ENCODE assay signal across 11 cellular contexts in genomic region chr16:68658258-68658973, GRCh38. TPM values are rescaled to one million over a fixed set of nuclear protein-coding genes. Genes with fewer than 3 reads are reported as not detected.
DNase-seq lines count a peak whose midpoint lies in the region; ATAC-seq, FAIRE-seq and TF ChIP-seq lines count a peak whose summit lies in the region.
"Had no signal": no experiment of that assay in that cellular context is flagged by ENCODE, and none has a peak within 500 bp of the region (broad histone marks: within the 10 kb centered on the region; RNA-seq: fewer than 3 reads in every experiment).

No MANE protein-coding gene starts in this region.

- ATAC-seq in PC-3 (peak; percentile 91), HG03135 (IDR thresholded peaks at IDR 0.05; ENCODE audit: unreplicated experiment) (no peak), GM21367 (IDR thresholded peaks at IDR 0.05; ENCODE audit: unreplicated experiment) (no peak)

- TF ChIP-seq POLR2A in ovary (IDR thresholded peaks at IDR 0.05) = no peak

- peak overlapping the region; percentile 75 for H3K9ac ChIP-seq in PC-3 (ENCODE audit: low read length)

- peaks cover 66% of the 10 kb centered on the region for H3K79me2 ChIP-seq in PC-3 (ENCODE audit: low read length)

- TF ChIP-seq CTCF in PC-3 (conservative IDR thresholded peaks at IDR 0.05; ENCODE audit: low read depth, low read length) = no peak
- TF ChIP-seq CTCF in ovary (IDR thresholded peaks at IDR 0.05) = no peak

- H4K20me1 ChIP-seq in PC-3 (ENCODE audit: low read length) = no peaks in the 10 kb centered on the region

- H3F3A ChIP-seq in PC-3 (ENCODE audit: low read length, unreplicated experiment) = peaks cover 11% of the 10 kb centered on the region

- no peak for TF ChIP-seq EP300 in ovary (IDR thresholded peaks at IDR 0.05)

- POLR2A ChIA-PET in PC-3 (lab: Charles Lee; ENCODE audit: unreplicated experiment) = interaction anchor here (0.5 to 1.2 kb wide), 4 partner anchors 13 to 330 kb away, joined by 4 to 14 read pairs (median 6); partner anchors contain the start of gene CDH3

- peak overlapping the region; percentile 49; the same call in 1 of the 2 replicates for H2AFZ ChIP-seq in PC-3 (ENCODE audit: low read length)

- H3K4me1 ChIP-seq in PC-3 (ENCODE audit: insufficient read depth, low read length) (peaks cover 45% of the 10 kb centered on the region), ovary (ENCODE audit: insufficient read depth) (peaks cover 4% of the 10 kb centered on the region), small intestine (ENCODE audit: control insufficient read depth in 2 of 2, insufficient read depth in 1 of 2, low read depth in 1 of 2, low read length in 1 of 2) (no peaks in the 10 kb centered on the region)

- H3K36me3 ChIP-seq in PC-3 (ENCODE audit: low read depth, low read length) (no peaks in the 10 kb centered on the region; the same call in 1 of the 2 replicates), ovary (no peaks in the 10 kb centered on the region), small intestine (ENCODE audit: control insufficient read depth in 2 of 2, insufficient read depth in 2 of 2, low read length in 2 of 2) (no peaks in the 10 kb centered on the region)

- DNase-seq in EH (ENCODE audit: low read depth) (peak; percentile 95), PC-3 (peak; percentile 98), fibroblast of gingiva (ENCODE audit: low read depth) (peak; percentile 13), ovary (peak in 4 of 5 donors; percentile 32 to 50 (median 44)), small intestine (no peak), DMS153 (lab: John Stamatoyannopoulos, UW) (no peak)
- DNase-seq: DND-41; effector memory CD4-positive, alpha-beta T cell; NCI-H187 treated with DMSO at 0.1 percent for 48 hours had no signal

- H3K4me3 ChIP-seq in PC-3 (ENCODE audit: low read length) (peak overlapping the region; percentile 42; the same call in 1 of the 2 replicates), ovary (no peak overlapping the region), small intestine (ENCODE audit: low read depth in 1 of 2, low read length in 2 of 2) (no peak overlapping the region)

- no peaks in the 10 kb centered on the region for H3K27me3 ChIP-seq in PC-3 (ENCODE audit: low read length)
- H3K27me3 ChIP-seq in ovary = no peaks in the 10 kb centered on the region
- H3K27me3 ChIP-seq in small intestine (ENCODE audit: control insufficient read depth in 2 of 2, insufficient read depth in 2 of 2, low read length in 2 of 2) = no peaks in the 10 kb centered on the region

- intact Hi-C loops in PC-3 (cut with micrococcal nuclease) = loop anchor here (2.0 kb wide), 1 partner anchor 22 kb away; no protein-coding TSS in a partner anchor
- intact Hi-C loops in ovary (cut with DNase I) = no loop called here

- H3K27ac ChIP-seq in PC-3 (ENCODE audit: low read length) = peak overlapping the region; percentile 99
- peak overlapping the region; percentile 63 to 71 for H3K27ac ChIP-seq in ovary
- H3K27ac ChIP-seq in small intestine (ENCODE audit: low read depth in 1 of 2, low read length in 1 of 2) = no peak overlapping the region

- BruUV-seq in PC-3 (replicated peaks; lab: Mats Ljungman, UMichigan) = TSS peak; percentile 77

- WGBS in ovary, 3 donors = 30 to 45% (median 37%) methylated on average over 14 of the region's 14 CpGs
- WGBS in small intestine, 3 donors = 63 to 74% (median 66%) methylated on average over 14 of the region's 14 CpGs

- CTCF ChIA-PET in PC-3 (lab: Charles Lee) = interaction anchor here (0.6 to 0.9 kb wide), 2 partner anchors 46 to 68 kb away, joined by 4 to 7 read pairs; no protein-coding TSS in a partner anchor

- no peak for FAIRE-seq in small intestine (lab: Jason Lieb, UNC)

- peak overlapping the region; percentile 77 for H3K4me2 ChIP-seq in PC-3 (ENCODE audit: low read length)

- H3K9me3 ChIP-seq in PC-3 (ENCODE audit: low read length) = no peaks in the 10 kb centered on the region
- H3K9me3 ChIP-seq in ovary = no peaks in the 10 kb centered on the region
- no peaks in the 10 kb centered on the region for H3K9me3 ChIP-seq in small intestine (ENCODE audit: control insufficient read depth, low read depth)

- no peaks in the 10 kb centered on the region for H3K9me2 ChIP-seq in PC-3 (replicated peaks; ENCODE audit: low read length)

RNA-seq across cellular contexts. Expression of gene CDH3, which starts 13.3 kb away (rescaled TPM):
- 102 and 109 TPM in 2 replicates for total RNA-seq in PC-3 (2014; rRNA removed)
- 10 to 100 TPM; 32.4 to 99.0 (median 52.4) TPM for total RNA-seq in ovary
- polyA plus RNA-seq in ovary = 10 to 100 TPM; 75.2 to 84.5 TPM
- polyA plus RNA-seq in small intestine = under 1 TPM in 2 of 3 donors, not detected in 1; 0.33 to 0.54 TPM

Comparison
In these comparisons a context has a peak if more than half of its experiments do, and no peak if none do; other contexts are left out.
1. DNase-seq: peak in EH (single experiment), PC-3 (single experiment), fibroblast of gingiva (single experiment) and ovary (4 of 5); none in small intestine (single experiment) and DMS153 (single experiment).
2. H3K27ac ChIP-seq: peak in PC-3 (single experiment) and ovary (2 of 2); none in small intestine (0 of 2).